ENCODE assay signal across 10 cellular contexts in the genomic region with DNA sequence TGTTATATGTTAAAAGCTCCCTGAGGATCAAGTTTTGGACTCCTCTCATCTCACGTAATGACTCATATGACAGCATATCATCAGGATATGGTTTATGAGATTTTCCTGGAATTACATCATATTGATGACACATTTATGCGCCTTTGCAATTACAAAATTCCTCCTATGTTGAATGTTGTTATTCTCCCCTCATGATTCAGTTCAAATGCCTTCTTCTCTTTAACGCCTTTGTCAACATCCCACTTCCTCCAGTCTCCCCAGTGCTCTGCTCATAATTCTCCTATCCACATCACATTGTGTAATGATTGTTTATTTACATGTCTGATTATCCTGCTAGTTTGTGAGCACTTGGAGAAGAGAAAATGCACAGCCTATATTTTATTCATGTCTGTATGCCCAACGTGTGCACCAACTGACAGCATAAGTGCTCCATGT.
A peak's percentile ranks its signal among the peaks of the same experiment; 100 is the strongest.
DNase-seq lines count a peak whose midpoint lies in the region; FAIRE-seq and TF ChIP-seq lines count a peak whose summit lies in the region.
"Had no signal": no experiment of that assay in that cellular context is flagged by ENCODE, and none has a peak within 500 bp of the region (broad histone marks: within the 10 kb centered on the region; RNA-seq: fewer than 3 reads in every experiment).

No MANE protein-coding gene starts in this region.

- H3K36me3 ChIP-seq in Karpas-422 (ENCODE audit: insufficient read depth, low read length): no peaks in the 10 kb centered on the region
- H3K36me3 ChIP-seq in H7 (replicated peaks; ENCODE audit: control insufficient read depth, insufficient read depth, low read length): no peaks in the 10 kb centered on the region
- H3K36me3 ChIP-seq in left ventricle myocardium inferior: no peaks in the 10 kb centered on the region

- no peaks in the 10 kb centered on the region for H4K20me1 ChIP-seq in Karpas-422 (ENCODE audit: insufficient read depth, low read depth, low read length)

- H3K27me3 ChIP-seq in Karpas-422 (ENCODE audit: low read length): no peaks in the 10 kb centered on the region
- no peaks in the 10 kb centered on the region for H3K27me3 ChIP-seq in H7 (ENCODE audit: control insufficient read depth, insufficient read depth, low read length)
- no peaks in the 10 kb centered on the region for H3K27me3 ChIP-seq in left ventricle myocardium inferior (ENCODE audit: low read depth)

- no peaks in the 10 kb centered on the region for H3K79me2 ChIP-seq in Karpas-422 (ENCODE audit: low read length)

- H3K4me3 ChIP-seq in Karpas-422 (ENCODE audit: low read length): no peak overlapping the region
- no peak overlapping the region for H3K4me3 ChIP-seq in H7 (ENCODE audit: insufficient read depth, low read depth, low read length)
- no peak overlapping the region for H3K4me3 ChIP-seq in left ventricle myocardium inferior

- TF ChIP-seq CTCF in left ventricle myocardium inferior (IDR thresholded peaks at IDR 0.05; ENCODE audit: borderline replicate concordance): no peak

- no peak overlapping the region for H3K27ac ChIP-seq in Karpas-422 (ENCODE audit: low read length)
- H3K27ac ChIP-seq in left ventricle myocardium inferior (replicated peaks): no peak overlapping the region

- FAIRE-seq in urothelium cell line (lab: Jason Lieb, UNC): peak; percentile 88

- intact Hi-C loops in left ventricle myocardium inferior (cut with micrococcal nuclease): no loop called here

- no peaks in the 10 kb centered on the region for H3K4me1 ChIP-seq in Karpas-422 (ENCODE audit: low read length)
- peaks cover 6% of the 10 kb centered on the region for H3K4me1 ChIP-seq in left ventricle myocardium inferior

- H2AFZ ChIP-seq in Karpas-422 (ENCODE audit: low read length): no peak overlapping the region

- no peaks in the 10 kb centered on the region for H3K9me2 ChIP-seq in Karpas-422 (replicated peaks; ENCODE audit: insufficient read depth, low read length)

- H3K4me2 ChIP-seq in Karpas-422 (ENCODE audit: low read depth, low read length, poor library complexity, severe bottlenecking): no peak overlapping the region

- H3K9me3 ChIP-seq in Karpas-422 (ENCODE audit: low read length) (no peaks in the 10 kb centered on the region), left ventricle myocardium inferior (replicated peaks) (no peaks in the 10 kb centered on the region)

- H3K9ac ChIP-seq in Karpas-422 (ENCODE audit: low read length): no peak overlapping the region

- in situ Hi-C loops in SK-MEL-5 (cut with HindIII; ENCODE audit: low pct_unique_long_range_greater_than_20kb, low sequenced_read_pairs): no loop called here

- DNase-seq in NOMO-1 (lab: John Stamatoyannopoulos, UW; ENCODE audit: unreplicated experiment in 2 of 2): peak; percentile 23 to 62
- DNase-seq in NOMO-1 treated with dmso at 0.1 percent for 144 hours (lab: John Stamatoyannopoulos, UW; ENCODE audit: unreplicated experiment): no peak
- peak; percentile 64 for DNase-seq in SK-MEL-5 (ENCODE audit: low read depth, low spot score)
- peak; percentile 87 for DNase-seq in fibroblast of the conjunctiva (ENCODE audit: low read depth)
- peak; percentile 60 for DNase-seq in urothelium cell line (ENCODE audit: low spot score)
- DNase-seq in Karpas-422: no peak
- DNase-seq in H7: no peak
- no peak for DNase-seq in left ventricle myocardium inferior
- DNase-seq: CD4-positive, CD25-positive, alpha-beta regulatory T cell; stimulated activated naive CD4-positive, alpha-beta T cell treated with Interleukin-2 at 50 U/mL for 16 hours had no signal

Comparison
In these comparisons a context has a peak if more than half of its experiments do, and no peak if none do; other contexts are left out.
1. DNase-seq: peak in NOMO-1 (2 of 2), SK-MEL-5 (single experiment), fibroblast of the conjunctiva (single experiment) and urothelium cell line (single experiment); none in NOMO-1 treated with dmso at 0.1 percent for 144 hours (single experiment), Karpas-422 (single experiment), H7 (single experiment) and left ventricle myocardium inferior (single experiment).